2 cellular contexts compared by ENCODE assay signal in the genomic region with DNA sequence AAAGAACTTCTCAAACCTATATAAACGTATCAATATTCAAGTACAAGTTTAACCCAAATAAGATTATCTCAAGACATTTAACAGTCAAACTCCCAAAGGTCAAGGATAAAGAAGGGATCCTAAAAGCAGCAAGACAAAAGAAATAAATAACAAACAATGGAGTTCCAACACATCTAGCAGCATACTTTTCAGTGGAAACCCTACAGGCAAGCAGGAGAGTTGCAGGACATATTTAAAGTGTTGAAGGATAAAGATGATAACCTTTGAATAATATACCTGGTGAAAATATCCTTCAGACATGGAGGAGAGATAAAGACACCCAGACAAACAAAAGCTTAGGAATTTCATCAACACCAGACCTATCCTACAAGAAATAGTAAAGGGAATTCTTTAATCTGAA.
TF ChIP-seq lines count a peak whose summit lies in the region.

No MANE protein-coding gene starts in this region.

TF ChIP-seq in HCT116, 20 proteins besides CTCF, POLR2A, EP300 and RAD21 (continued from another document):
- TF ChIP-seq REST (IDR thresholded peaks at IDR 0.05; ENCODE audit: low read depth): no peak
- TF ChIP-seq ZBTB33 (IDR thresholded peaks at IDR 0.05; ENCODE audit: extremely low read depth, insufficient replicate concordance, low read length): no peak
- no peak for TF ChIP-seq CBX3 (IDR thresholded peaks at IDR 0.05; ENCODE audit: low read depth)

TF ChIP-seq in SK-N-SH treated with all-trans-retinoic acid at 6 μM for 48 hours, 23 proteins besides CTCF, POLR2A, EP300 and RAD21 (continued from another document):
- TF ChIP-seq, protein P1, sequence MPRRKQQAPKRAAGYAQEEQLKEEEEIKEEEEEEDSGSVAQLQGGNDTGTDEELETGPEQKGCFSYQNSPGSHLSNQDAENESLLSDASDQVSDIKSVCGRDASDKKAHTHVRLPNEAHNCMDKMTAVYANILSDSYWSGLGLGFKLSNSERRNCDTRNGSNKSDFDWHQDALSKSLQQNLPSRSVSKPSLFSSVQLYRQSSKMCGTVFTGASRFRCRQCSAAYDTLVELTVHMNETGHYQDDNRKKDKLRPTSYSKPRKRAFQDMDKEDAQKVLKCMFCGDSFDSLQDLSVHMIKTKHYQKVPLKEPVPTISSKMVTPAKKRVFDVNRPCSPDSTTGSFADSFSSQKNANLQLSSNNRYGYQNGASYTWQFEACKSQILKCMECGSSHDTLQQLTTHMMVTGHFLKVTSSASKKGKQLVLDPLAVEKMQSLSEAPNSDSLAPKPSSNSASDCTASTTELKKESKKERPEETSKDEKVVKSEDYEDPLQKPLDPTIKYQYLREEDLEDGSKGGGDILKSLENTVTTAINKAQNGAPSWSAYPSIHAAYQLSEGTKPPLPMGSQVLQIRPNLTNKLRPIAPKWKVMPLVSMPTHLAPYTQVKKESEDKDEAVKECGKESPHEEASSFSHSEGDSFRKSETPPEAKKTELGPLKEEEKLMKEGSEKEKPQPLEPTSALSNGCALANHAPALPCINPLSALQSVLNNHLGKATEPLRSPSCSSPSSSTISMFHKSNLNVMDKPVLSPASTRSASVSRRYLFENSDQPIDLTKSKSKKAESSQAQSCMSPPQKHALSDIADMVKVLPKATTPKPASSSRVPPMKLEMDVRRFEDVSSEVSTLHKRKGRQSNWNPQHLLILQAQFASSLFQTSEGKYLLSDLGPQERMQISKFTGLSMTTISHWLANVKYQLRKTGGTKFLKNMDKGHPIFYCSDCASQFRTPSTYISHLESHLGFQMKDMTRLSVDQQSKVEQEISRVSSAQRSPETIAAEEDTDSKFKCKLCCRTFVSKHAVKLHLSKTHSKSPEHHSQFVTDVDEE (CRISPR knock-in tag; IDR thresholded peaks at IDR 0.05): no peak
- TF ChIP-seq TOX (CRISPR knock-in tag; IDR thresholded peaks at IDR 0.05; ENCODE audit: borderline replicate concordance): no peak
- no peak for TF ChIP-seq ARNTL (CRISPR knock-in tag; IDR thresholded peaks at IDR 0.05; ENCODE audit: borderline replicate concordance, low read depth)
- no peak for TF ChIP-seq ZFP30 (CRISPR knock-in tag; IDR thresholded peaks at IDR 0.05)
- no peak for TF ChIP-seq ZNF70 (CRISPR knock-in tag; IDR thresholded peaks at IDR 0.05)
- no peak for TF ChIP-seq CSDC2 (CRISPR knock-in tag; IDR thresholded peaks at IDR 0.05)
- no peak for TF ChIP-seq ZC3H10 (CRISPR knock-in tag; IDR thresholded peaks at IDR 0.05)
- TF ChIP-seq ISL1 (CRISPR knock-in tag; IDR thresholded peaks at IDR 0.05): no peak
- TF ChIP-seq CSRNP3 (CRISPR knock-in tag; IDR thresholded peaks at IDR 0.05): no peak
